Comparison of ENCODE assay signal across 35 cellular contexts in genomic region chr21:22981819-22982218, GRCh38.
"Had no signal": no experiment of that assay in that cellular context is flagged by ENCODE, and none has a peak within 500 bp of the region (broad histone marks: within the 10 kb centered on the region; RNA-seq: fewer than 3 reads in every experiment).

No MANE protein-coding gene starts in this region.

- H3K4me3 Mint-ChIP-seq: activated CD4-positive, alpha-beta memory T cell treated with anti-CD3 and anti-CD28 coated beads, Interleukin-2, amount 10 ng/mL, durations not matched to agents 7 days and 5 days; activated CD4-positive, alpha-beta T cell treated with anti-CD3 and anti-CD28 coated beads for 36 hours; activated naive CD4-positive, alpha-beta T cell treated with anti-CD3 and anti-CD28 coated beads, Interleukin-2, amount 50 U/mL, for 24 hours; activated naive CD8-positive, alpha-beta T cell treated with anti-CD3 and anti-CD28 coated beads, Interleukin-2, amount 10 ng/mL, durations not matched to agents 7 days and 5 days; activated T-cell treated with anti-CD3 and anti-CD28 coated beads, Interleukin-2, amount 50 U/mL, for 72 hours; central memory CD8-positive, alpha-beta T cell; T-helper 1 cell treated with Interleukin-12 subunit alpha and Interleukin-12 subunit beta and Interleukin-4 antibody, amounts not matched to agents 30 μg/mL and 1 μg/mL, for 36 hours; T-helper 2 cell treated with Interferon-gamma antibody and Interleukin-4, amounts not matched to agents 5 μg/mL and 100 μg/mL, for 36 hours had no signal

- H3K27me3 Mint-ChIP-seq: activated CD4-positive, alpha-beta memory T cell treated with anti-CD3 and anti-CD28 coated beads, Interleukin-2, amount 10 ng/mL, durations not matched to agents 7 days and 5 days; activated CD4-positive, alpha-beta T cell treated with anti-CD3 and anti-CD28 coated beads for 36 hours; activated naive CD4-positive, alpha-beta T cell treated with anti-CD3 and anti-CD28 coated beads, Interleukin-2, amount 50 U/mL, for 24 hours; activated naive CD8-positive, alpha-beta T cell treated with anti-CD3 and anti-CD28 coated beads, Interleukin-2, amount 10 ng/mL, durations not matched to agents 7 days and 5 days; central memory CD8-positive, alpha-beta T cell had no signal

- H3K4me1 ChIP-seq: ascending aorta, SJCRH30 had no signal

- H3K27ac Mint-ChIP-seq: activated CD4-positive, alpha-beta memory T cell treated with anti-CD3 and anti-CD28 coated beads, Interleukin-2, amount 10 ng/mL, durations not matched to agents 7 days and 5 days; activated CD4-positive, alpha-beta T cell treated with anti-CD3 and anti-CD28 coated beads for 36 hours; activated naive CD4-positive, alpha-beta T cell treated with anti-CD3 and anti-CD28 coated beads, Interleukin-2, amount 50 U/mL, for 24 hours; activated naive CD8-positive, alpha-beta T cell treated with anti-CD3 and anti-CD28 coated beads, Interleukin-2, amount 10 ng/mL, durations not matched to agents 7 days and 5 days; activated T-cell treated with anti-CD3 and anti-CD28 coated beads, Interleukin-2, amount 50 U/mL, for 72 hours; activated T-helper 2 cell treated with anti-CD3 and anti-CD28 coated beads, Interferon-gamma antibody, Interleukin-2, Interleukin-4, amounts not matched to agents 10 μg/mL and 5 μg/mL and 100 μg/mL, durations not matched to agents 14 hours and 24 hours and 36 hours; T-helper 1 cell treated with Interleukin-12 subunit alpha and Interleukin-12 subunit beta and Interleukin-4 antibody, amounts not matched to agents 30 μg/mL and 1 μg/mL, for 36 hours; T-helper 2 cell treated with Interferon-gamma antibody and Interleukin-4, amounts not matched to agents 5 μg/mL and 100 μg/mL, for 36 hours had no signal

- H3K36me3 ChIP-seq: ascending aorta, cardiac muscle cell, MG63, SJCRH30 had no signal

- H3K4me1 Mint-ChIP-seq: activated CD4-positive, alpha-beta memory T cell treated with anti-CD3 and anti-CD28 coated beads, Interleukin-2, amount 10 ng/mL, durations not matched to agents 7 days and 5 days; activated CD4-positive, alpha-beta T cell treated with anti-CD3 and anti-CD28 coated beads for 36 hours; activated naive CD4-positive, alpha-beta T cell treated with anti-CD3 and anti-CD28 coated beads, Interleukin-2, amount 50 U/mL, for 24 hours; activated naive CD8-positive, alpha-beta T cell treated with anti-CD3 and anti-CD28 coated beads, Interleukin-2, amount 10 ng/mL, durations not matched to agents 7 days and 5 days; central memory CD8-positive, alpha-beta T cell had no signal

- H3K36me3 Mint-ChIP-seq: activated naive CD4-positive, alpha-beta T cell treated with anti-CD3 and anti-CD28 coated beads, Interleukin-2, amount 50 U/mL, for 24 hours; activated naive CD8-positive, alpha-beta T cell treated with anti-CD3 and anti-CD28 coated beads, Interleukin-2, amount 10 ng/mL, durations not matched to agents 7 days and 5 days had no signal

- H3K9me3 Mint-ChIP-seq: activated naive CD4-positive, alpha-beta T cell treated with anti-CD3 and anti-CD28 coated beads, Interleukin-2, amount 50 U/mL, for 24 hours; activated naive CD8-positive, alpha-beta T cell treated with anti-CD3 and anti-CD28 coated beads, Interleukin-2, amount 10 ng/mL, durations not matched to agents 7 days and 5 days had no signal

- H3K27me3 ChIP-seq: ascending aorta, cardiac muscle cell, MG63, SJCRH30 had no signal

- H3K9me3 ChIP-seq: ascending aorta, MG63 had no signal

- ATAC-seq: activated CD4-positive, alpha-beta T cell treated with anti-CD3 and anti-CD28 coated beads for 36 hours; activated CD4-positive, CD25-positive, alpha-beta regulatory T cell treated with anti-CD3 and anti-CD28 coated beads, Interleukin-2, amount 50 U/mL, for 24 hours; activated T-cell treated with anti-CD3 and anti-CD28 coated beads, Interleukin-2, amount 50 U/mL, for 72 hours had no signal

- H3K27ac ChIP-seq: ascending aorta, cardiac muscle cell, SJCRH30, SK-N-MC had no signal

- H3K4me3 ChIP-seq: ascending aorta, cardiac muscle cell, MG63, SJCRH30, SK-N-MC had no signal

- DNase-seq: activated CD4-positive, alpha-beta memory T cell treated with anti-CD3 and anti-CD28 coated beads, Interleukin-2, amount 10 ng/mL, durations not matched to agents 7 days and 5 days; activated CD4-positive, alpha-beta T cell treated with anti-CD3 and anti-CD28 coated beads for 36 hours; activated CD4-positive, alpha-beta T cell treated with anti-CD3 and anti-CD28 coated beads, Interleukin-2, amount 50 U/mL, for 1 hour; activated CD8-positive, alpha-beta memory T cell treated with anti-CD3 and anti-CD28 coated beads for 24 hours; activated gamma-delta T cell; activated naive CD4-positive, alpha-beta T cell treated with Interleukin-2 at 50 U/mL for 16 hours; activated naive CD8-positive, alpha-beta T cell treated with anti-CD3 and anti-CD28 coated beads, Interleukin-2, amount 10 ng/mL, durations not matched to agents 7 days and 5 days; activated T-cell treated with anti-CD3 and anti-CD28 coated beads, Interleukin-2, amount 50 U/mL, for 1 hour; activated T-cell treated with anti-CD3 and anti-CD28 coated beads, Interleukin-2, amount 50 U/mL, for 72 hours; amygdala; Kasumi-1; KG1; MG63; NCI-H1048; NCI-H1105 treated with DMSO at 0.1 percent for 48 hours; NCI-H1436; NCI-H1694; NCI-H2029; NCI-H2171; NCI-H510A; NCI-H526; NCI-H748 treated with DMSO at 0.1 percent for 48 hours; NK-92 treated with Interleukin-12 subunit alpha and Interleukin-12 subunit beta, amount 100 ng/mL, for 24 hours; OCI-M1; SHP77; SJCRH30 had no signal
